2 cellular contexts compared by ENCODE assay signal in the genomic region with DNA sequence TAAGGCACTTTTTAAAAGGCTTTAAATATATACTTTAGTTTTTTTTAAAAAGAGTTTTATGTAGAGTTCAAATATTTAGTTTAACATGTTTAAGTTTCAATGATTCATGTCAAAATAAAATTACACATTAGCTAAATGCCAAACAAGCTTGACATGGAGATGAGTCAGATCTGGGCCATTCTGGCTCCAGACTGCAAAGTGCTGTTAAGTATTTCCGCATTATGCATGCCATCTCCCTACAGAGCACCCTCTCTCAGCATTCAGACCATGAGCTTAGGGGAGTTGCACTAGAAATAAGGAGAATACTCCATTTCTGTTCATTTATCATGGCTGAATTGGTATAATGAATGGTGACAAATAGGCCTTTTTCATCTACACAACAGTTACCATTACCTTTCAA.
TF ChIP-seq lines count a peak whose summit lies in the region.

No MANE protein-coding gene starts in this region.

TF ChIP-seq in H1, 55 proteins besides CTCF, POLR2A, EP300 and RAD21:
- TF ChIP-seq NANOG (IDR thresholded peaks at IDR 0.05; ENCODE audit: insufficient read depth, low read depth, low read length, poor library complexity, severe bottlenecking) = peak; percentile 31
- TF ChIP-seq TEAD4 (IDR thresholded peaks at IDR 0.05; ENCODE audit: low read depth, low read length) = peak; percentile 42; the same call in 1 of the 2 replicates
- no peak; the same call in 1 of the 2 replicates for TF ChIP-seq JUND (IDR thresholded peaks at IDR 0.05; ENCODE audit: low read length)

TF ChIP-seq in HepG2, 621 proteins besides CTCF, POLR2A, EP300 and RAD21:
- TF ChIP-seq HDAC6 (IDR thresholded peaks at IDR 0.05; ENCODE audit: low read depth, low read length) (no peak), FOSL2 (CRISPR knock-in tag; IDR thresholded peaks at IDR 0.05) (peak; percentile 34; the same call in 1 of the 2 replicates)
